12 cellular contexts compared by ENCODE assay signal in genomic region chr16:19744670-19745069, GRCh38. TPM values are rescaled to one million over a fixed set of nuclear protein-coding genes. Genes with fewer than 3 reads are reported as not detected.
DNase-seq lines count a peak whose midpoint lies in the region; ATAC-seq, FAIRE-seq and TF ChIP-seq lines count a peak whose summit lies in the region.
"Had no signal": no experiment of that assay in that cellular context is flagged by ENCODE, and none has a peak within 500 bp of the region (broad histone marks: within the 10 kb centered on the region; RNA-seq: fewer than 3 reads in every experiment).

No MANE protein-coding gene starts in this region.

- WGBS in A549 (ENCODE audit: missing lambda C conversion rate): 30% methylated on average over 3 of the region's 3 CpGs

- H4K20me1 ChIP-seq in endothelial cell of umbilical vein (replicated peaks; ENCODE audit: control insufficient read depth, extremely low read depth, insufficient read depth, low read length): no peaks in the 10 kb centered on the region

- no peak overlapping the region for H2AFZ ChIP-seq in endothelial cell of umbilical vein (ENCODE audit: low read depth, low read length)

- no peaks in the 10 kb centered on the region for H3K9me3 ChIP-seq in A549
- H3K9me3 ChIP-seq in endothelial cell of umbilical vein (replicated peaks; ENCODE audit: control insufficient read depth, insufficient read depth, low read length): no peaks in the 10 kb centered on the region

- 0 out of 3 replicates have a peak overlapping the region, but pooled peaks have one; percentile 13 for H3K4me2 ChIP-seq in A549
- H3K4me2 ChIP-seq in endothelial cell of umbilical vein (ENCODE audit: insufficient read depth, low read length): no peak overlapping the region

- intact Hi-C loops in endothelial cell of umbilical vein (cut with micrococcal nuclease): no loop called here

- FAIRE-seq in A549 (lab: Jason Lieb, UNC) (no peak), endothelial cell of umbilical vein (lab: Jason Lieb, UNC) (peak; percentile 26)

- BruUV-seq in endothelial cell of umbilical vein (replicated peaks; lab: Mats Ljungman, UMichigan): no TSS peak

- H3K4me3 ChIP-seq in A549 (no peak overlapping the region), LNCaP clone FGC (ENCODE audit: low read depth, low read length) (no peak overlapping the region), endothelial cell of umbilical vein (replicated peaks in 1 of 3; ENCODE audit: insufficient read depth in 1 of 3, low read depth in 1 of 3, low read length in 3 of 3) (no peak overlapping the region)

- peaks cover 25% of the 10 kb centered on the region for H3K4me1 ChIP-seq in A549
- H3K4me1 ChIP-seq in endothelial cell of umbilical vein (ENCODE audit: control insufficient read depth, extremely low read depth, insufficient read depth, low read length): peaks cover 6% of the 10 kb centered on the region

- POLR2A ChIA-PET in A549 (lab: Yijun Ruan, JAX) (no interaction called here), endothelial cell of umbilical vein (lab: Charles Lee) (no interaction called here)

- H3K27me3 ChIP-seq in endothelial cell of umbilical vein (ENCODE audit: control insufficient read depth in 2 of 2, insufficient read depth in 2 of 2, low read length in 2 of 2): no peaks in the 10 kb centered on the region

- no peak for TF ChIP-seq RAD21 in A549 (conservative IDR thresholded peaks at IDR 0.05 in 1 of 2, IDR thresholded peaks at IDR 0.05 in 1 of 2)

- no peaks in the 10 kb centered on the region for H3K9me1 ChIP-seq in endothelial cell of umbilical vein (replicated peaks; ENCODE audit: control insufficient read depth, extremely low read depth, insufficient read depth, low read length)

- H3K27ac ChIP-seq in A549: no peak overlapping the region
- no peak overlapping the region for H3K27ac ChIP-seq in endothelial cell of umbilical vein (ENCODE audit: insufficient read depth, low read depth, low read length)

- dilution Hi-C loops in endothelial cell of umbilical vein (cut with MboI; ENCODE audit: extremely low pct_ligation_motif_present, low sequenced_read_pairs): no loop called here

- no peak for TF ChIP-seq EP300 in A549 (IDR thresholded peaks at IDR 0.05)

- TF ChIP-seq CTCF in A549 (IDR thresholded peaks at IDR 0.05) (no peak), LNCaP clone FGC (IDR thresholded peaks at IDR 0.05; ENCODE audit: control insufficient read depth, extremely low read depth, insufficient read depth) (no peak), endothelial cell of umbilical vein (IDR thresholded peaks at IDR 0.05; ENCODE audit: extremely low read depth in 1 of 2, insufficient read depth in 1 of 2, low read depth in 1 of 2, low read length in 2 of 2) (no peak)

- TF ChIP-seq POLR2A in A549 (IDR thresholded peaks at IDR 0.05; ENCODE audit: low read length) (no peak), endothelial cell of umbilical vein (IDR thresholded peaks at IDR 0.05; ENCODE audit: low read depth, low read length) (no peak)

- DNase-seq in A549 (ENCODE audit: low read depth in 1 of 2, low spot score in 1 of 2): no peak
- DNase-seq in LNCaP clone FGC (ENCODE audit: low read depth): peak; percentile 76
- peak; percentile 41 for DNase-seq in NCI-H774 (lab: John Stamatoyannopoulos, UW)
- no peak for DNase-seq in endothelial cell of umbilical vein (ENCODE audit: low read depth, low spot score)
- DNase-seq in NCI-H446 (lab: John Stamatoyannopoulos, UW): no peak
- DNase-seq in ecto neural progenitor cell (ENCODE audit: low spot score): no peak
- DNase-seq in NCI-H446 treated with DMSO at 0.1 percent for 48 hours (lab: John Stamatoyannopoulos, UW): no peak
- DNase-seq: DMS 273 treated with DMSO at 0.1 percent for 48 hours, NCI-H1105 treated with DMSO at 0.1 percent for 48 hours, NCI-H187 treated with DMSO at 0.1 percent for 48 hours, NCI-H526 had no signal

- no peak overlapping the region for H3K9ac ChIP-seq in endothelial cell of umbilical vein (replicated peaks; ENCODE audit: extremely low read depth, insufficient read depth, low read length)

- H3K79me2 ChIP-seq in endothelial cell of umbilical vein (ENCODE audit: control insufficient read depth, insufficient read depth, low read length): no peaks in the 10 kb centered on the region

- H3K36me3 ChIP-seq in endothelial cell of umbilical vein (ENCODE audit: control insufficient read depth in 2 of 2, extremely low read depth in 1 of 2, insufficient read depth in 2 of 2, low read length in 2 of 2): no peaks in the 10 kb centered on the region

- no peak for ATAC-seq in A549
- ATAC-seq: Panc1 had no signal

- CTCF ChIA-PET in A549 (lab: Yijun Ruan, JAX) (interaction anchor here (1.3 kb wide), 1 partner anchor 12 kb away, joined by 4 read pairs; no protein-coding TSS in a partner anchor), endothelial cell of umbilical vein (lab: Charles Lee) (interaction anchor here (1.7 kb wide), 1 partner anchor 9 kb away, joined by 5 read pairs; no protein-coding TSS in a partner anchor)

TF ChIP-seq in A549, 52 proteins besides CTCF, POLR2A, EP300 and RAD21 (continues in another document):
- TF ChIP-seq TFCP2L1 (CRISPR knock-in tag; IDR thresholded peaks at IDR 0.05) (no peak), CEBPB (IDR thresholded peaks at IDR 0.05) (no peak), USF2 (IDR thresholded peaks at IDR 0.05) (no peak), E2F6 (IDR thresholded peaks at IDR 0.05; ENCODE audit: borderline replicate concordance, low read depth) (no peak)

TF ChIP-seq in endothelial cell of umbilical vein, 7 proteins besides CTCF, POLR2A, EP300 and RAD21:
- TF ChIP-seq GATA2 (IDR thresholded peaks at IDR 0.05; ENCODE audit: insufficient read depth, insufficient read length, low read depth, low read length) (no peak), MYC (IDR thresholded peaks at IDR 0.05; ENCODE audit: low read depth, low read length) (no peak), FOS (IDR thresholded peaks at IDR 0.05; ENCODE audit: borderline replicate concordance, insufficient read depth, low read length) (no peak), MAX (IDR thresholded peaks at IDR 0.05; ENCODE audit: insufficient read depth, insufficient read length) (no peak)
TF ChIP-seq in endothelial cell of umbilical vein: peak in this region for 0.

RNA-seq across cellular contexts. Expression of gene IQCK, which starts 26.6 kb away (rescaled TPM):
- polyA plus RNA-seq in A549 (2011; rRNA removed): 13.0 and 15.6 TPM in 2 replicates
- 8.0 and 8.2 TPM in 2 replicates for polyA plus RNA-seq in A549 (2012; cell fraction: cytosol; rRNA removed)
- 6.5 and 14.2 TPM in 2 replicates for polyA plus RNA-seq in A549 (2012; cell fraction: nucleus; rRNA removed)
- 10.3 to 12.5 TPM (median 12.1 TPM) in 3 replicates for polyA plus RNA-seq in A549 (2017; fragmentation: RNase III; extraction: RNeasy Plus Mini Kit Qiagen cat#74134 plus additional on column Dnase treatment)
- 7.5 and 7.8 TPM in 2 replicates for polyA minus RNA-seq in A549 (2011; rRNA and poly(A)+ RNA removed)
- 13.2 and 17.2 TPM in 2 replicates for total RNA-seq in endothelial cell of umbilical vein
- 13.9 and 18.1 TPM in 2 replicates for polyA plus RNA-seq in endothelial cell of umbilical vein
- polyA plus RNA-seq in endothelial cell of umbilical vein (2011; cell fraction: cytosol; rRNA removed): 11.7 and 12.2 TPM in 2 replicates
- 18.9 and 25.5 TPM in 2 replicates for polyA plus RNA-seq in endothelial cell of umbilical vein (2011; cell fraction: nucleus; rRNA removed)
- 6.4 and 8.9 TPM in 2 replicates for polyA plus RNA-seq in endothelial cell of umbilical vein (2012)
- 14.0 and 20.9 TPM in 2 replicates for polyA minus RNA-seq in endothelial cell of umbilical vein
- 3.5 TPM for polyA minus RNA-seq in endothelial cell of umbilical vein (2011; cell fraction: cytosol; rRNA and poly(A)+ RNA removed)
- polyA minus RNA-seq in endothelial cell of umbilical vein (2011; cell fraction: nucleus; rRNA and poly(A)+ RNA removed): 23.5 and 24.4 TPM in 2 replicates

RNA-seq across cellular contexts. Expression of gene KNOP1, which starts 26.6 kb away (rescaled TPM):
- 26.2 and 44.8 TPM in 2 replicates for polyA plus RNA-seq in A549 (2011; rRNA removed)
- polyA plus RNA-seq in A549 (2012; cell fraction: cytosol; rRNA removed): 12.5 and 15.0 TPM in 2 replicates
- 9.4 and 13.7 TPM in 2 replicates for polyA plus RNA-seq in A549 (2012; cell fraction: nucleus; rRNA removed)
- 38.2 to 39.2 TPM (median 39.1 TPM) in 3 replicates for polyA plus RNA-seq in A549 (2017; fragmentation: RNase III; extraction: RNeasy Plus Mini Kit Qiagen cat#74134 plus additional on column Dnase treatment)
- 20.1 and 20.5 TPM in 2 replicates for polyA minus RNA-seq in A549 (2011; rRNA and poly(A)+ RNA removed)
- total RNA-seq in endothelial cell of umbilical vein: 33.5 and 43.2 TPM in 2 replicates
- polyA plus RNA-seq in endothelial cell of umbilical vein: 5.1 and 6.7 TPM in 2 replicates
- polyA plus RNA-seq in endothelial cell of umbilical vein (2011; cell fraction: cytosol; rRNA removed): 9.6 and 10.1 TPM in 2 replicates
- 8.4 and 11.4 TPM in 2 replicates for polyA plus RNA-seq in endothelial cell of umbilical vein (2011; cell fraction: nucleus; rRNA removed)
- 37.5 and 40.3 TPM in 2 replicates for polyA plus RNA-seq in endothelial cell of umbilical vein (2012)
- 12.3 and 15.8 TPM in 2 replicates for polyA minus RNA-seq in endothelial cell of umbilical vein
- 10.2 TPM for polyA minus RNA-seq in endothelial cell of umbilical vein (2011; cell fraction: cytosol; rRNA and poly(A)+ RNA removed)
- 12.0 and 15.4 TPM in 2 replicates for polyA minus RNA-seq in endothelial cell of umbilical vein (2011; cell fraction: nucleus; rRNA and poly(A)+ RNA removed)

Comparison
In these comparisons a context has a peak if more than half of its experiments do, and no peak if none do; other contexts are left out.
1. DNase-seq: peak in LNCaP clone FGC (single experiment) and NCI-H774 (single experiment); none in A549 (0 of 2), endothelial cell of umbilical vein (single experiment), NCI-H446 (0 of 2), ecto neural progenitor cell (single experiment) and NCI-H446 treated with DMSO at 0.1 percent for 48 hours (single experiment).